10 cellular contexts compared by ENCODE assay signal in the genomic region with DNA sequence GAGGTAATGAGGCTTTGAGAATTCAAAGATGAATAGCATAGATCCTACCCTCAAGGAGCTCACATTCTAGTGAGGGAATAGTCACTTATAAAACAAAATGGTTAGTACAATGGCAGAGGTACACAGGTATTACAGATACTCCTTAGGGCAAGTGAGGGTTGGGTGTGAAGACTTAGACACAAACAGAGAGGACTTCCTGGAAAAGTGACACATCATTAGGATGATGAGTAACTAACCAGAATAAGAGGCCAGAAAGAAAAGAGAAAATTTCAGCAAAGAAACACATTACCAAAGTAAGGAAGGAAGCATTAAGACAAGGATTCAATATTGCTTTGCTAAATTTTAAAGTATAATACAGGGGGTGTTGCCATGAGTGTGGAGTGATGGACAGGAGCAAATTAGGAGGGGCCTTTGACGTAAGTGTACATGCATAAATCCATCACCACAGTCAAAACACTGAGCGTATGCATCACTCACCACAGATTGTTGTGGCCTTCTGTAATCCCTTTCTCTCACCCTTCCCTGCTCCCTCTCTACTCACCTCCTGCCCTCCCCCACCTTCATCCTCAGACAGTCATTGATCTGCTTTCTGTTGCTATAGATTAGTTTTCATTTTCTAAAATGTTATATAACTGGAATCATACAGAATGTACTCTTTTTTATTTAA. TPM values are rescaled to one million over a fixed set of nuclear protein-coding genes. Genes with fewer than 3 reads are reported as not detected.
A peak's percentile ranks its signal among the peaks of the same experiment; 100 is the strongest.
DNase-seq lines count a peak whose midpoint lies in the region; ATAC-seq, FAIRE-seq and TF ChIP-seq lines count a peak whose summit lies in the region.
"Had no signal": no experiment of that assay in that cellular context is flagged by ENCODE, and none has a peak within 500 bp of the region (broad histone marks: within the 10 kb centered on the region; RNA-seq: fewer than 3 reads in every experiment).

No MANE protein-coding gene starts in this region.

- no peaks in the 10 kb centered on the region for H3K79me2 ChIP-seq in mammary epithelial cell (ENCODE audit: insufficient read depth, low read length)
- H3K79me2 ChIP-seq in SU-DHL-6 (ENCODE audit: insufficient read depth, low read length): peaks cover 100% of the 10 kb centered on the region

- TF ChIP-seq POLR2A in breast epithelium (IDR thresholded peaks at IDR 0.05) (no peak), right lobe of liver (IDR thresholded peaks at IDR 0.05) (no peak)

- dilution Hi-C loops in mammary epithelial cell (cut with HindIII; ENCODE audit: low sequenced_read_pairs): no loop called here

- H2AFZ ChIP-seq in mammary epithelial cell (ENCODE audit: low read depth, low read length) (no peak overlapping the region), SU-DHL-6 (ENCODE audit: low read depth, low read length, severe bottlenecking) (no peak overlapping the region)

- FAIRE-seq in bronchial epithelial cell (lab: Jason Lieb, UNC): no peak
- no peak for FAIRE-seq in urothelium cell line (lab: Jason Lieb, UNC)
- no peak for FAIRE-seq in small intestine (lab: Jason Lieb, UNC)

- TF ChIP-seq CTCF in mammary epithelial cell (conservative IDR thresholded peaks at IDR 0.05 in 1 of 2, IDR thresholded peaks at IDR 0.05 in 1 of 2; ENCODE audit: extremely low read depth in 1 of 2, insufficient read depth in 1 of 2, low read depth in 1 of 2, low read length in 2 of 2) (no peak), breast epithelium (IDR thresholded peaks at IDR 0.05) (no peak), SU-DHL-6 (IDR thresholded peaks at IDR 0.05; ENCODE audit: insufficient read depth, low read length, poor library complexity, severe bottlenecking) (no peak), bronchial epithelial cell (IDR thresholded peaks at IDR 0.05; ENCODE audit: insufficient read depth, low read length, severe bottlenecking) (no peak), right lobe of liver (IDR thresholded peaks at IDR 0.05) (no peak), psoas muscle (IDR thresholded peaks at IDR 0.05) (no peak)

- H3K9me2 ChIP-seq in SU-DHL-6 (replicated peaks; ENCODE audit: insufficient read depth, low read length): no peaks in the 10 kb centered on the region

- H3K36me3 ChIP-seq in mammary epithelial cell (ENCODE audit: insufficient read depth, low read length): no peaks in the 10 kb centered on the region
- no peaks in the 10 kb centered on the region for H3K36me3 ChIP-seq in breast epithelium
- H3K36me3 ChIP-seq in SU-DHL-6 (ENCODE audit: low read length): peaks cover 45% of the 10 kb centered on the region
- no peaks in the 10 kb centered on the region for H3K36me3 ChIP-seq in bronchial epithelial cell (ENCODE audit: control insufficient read depth, insufficient read depth, low read length)
- H3K36me3 ChIP-seq in small intestine (ENCODE audit: control insufficient read depth in 2 of 2, insufficient read depth in 2 of 2, low read length in 2 of 2): no peaks in the 10 kb centered on the region
- no peaks in the 10 kb centered on the region for H3K36me3 ChIP-seq in right lobe of liver
- H3K36me3 ChIP-seq in psoas muscle (ENCODE audit: insufficient read depth in 1 of 2, low read depth in 1 of 2): no peaks in the 10 kb centered on the region

- 64% methylated on average over 2 of the region's 2 CpGs for WGBS in mammary epithelial cell (ENCODE audit: low coverage, missing lambda C conversion rate)
- WGBS in small intestine, 3 donors: 36 to 61% (median 44%) methylated on average over 2 of the region's 2 CpGs
- WGBS in right lobe of liver (ENCODE audit: insufficient coverage, low coverage, low lambda C conversion rate, missing lambda C conversion rate): 50% methylated on average over 2 of the region's 2 CpGs
- WGBS in psoas muscle, 3 donors: 42 to 54% (median 52%) methylated on average over 2 of the region's 2 CpGs

- H3K4me3 ChIP-seq in mammary epithelial cell (replicated peaks in 1 of 3; ENCODE audit: insufficient read depth in 1 of 3, low read depth in 2 of 3, low read length in 3 of 3) (no peak overlapping the region), breast epithelium (no peak overlapping the region), SU-DHL-6 (ENCODE audit: insufficient read depth, low read length, poor library complexity, severe bottlenecking) (no peak overlapping the region), bronchial epithelial cell (ENCODE audit: low read depth, low read length) (no peak overlapping the region), small intestine (ENCODE audit: low read depth in 1 of 2, low read length in 2 of 2) (no peak overlapping the region), right lobe of liver (no peak overlapping the region), psoas muscle (no peak overlapping the region)

- peak; percentile 75 for DNase-seq in mammary epithelial cell
- DNase-seq in breast epithelium (ENCODE audit: low spot score in 2 of 2): no peak
- peak; percentile 60 for DNase-seq in bronchial epithelial cell (ENCODE audit: low read depth)
- peak; percentile 30 for DNase-seq in urothelium cell line (ENCODE audit: low spot score)
- DNase-seq in small intestine: no peak
- no peak for DNase-seq in right lobe of liver
- DNase-seq in psoas muscle: no peak
- DNase-seq: anterior cingulate cortex had no signal

- H3K27ac ChIP-seq in mammary epithelial cell (ENCODE audit: insufficient read depth, low read depth, low read length): peak overlapping the region; percentile 26
- H3K27ac ChIP-seq in breast epithelium: no peak overlapping the region
- peak overlapping the region; percentile 97 for H3K27ac ChIP-seq in SU-DHL-6 (ENCODE audit: low read depth, low read length)
- peak overlapping the region in 1 of 2 donors; percentile 79 for H3K27ac ChIP-seq in small intestine (ENCODE audit: low read depth in 1 of 2, low read length in 1 of 2)
- no peak overlapping the region for H3K27ac ChIP-seq in right lobe of liver
- H3K27ac ChIP-seq in psoas muscle: no peak overlapping the region

- peaks cover 55% of the 10 kb centered on the region for H3F3A ChIP-seq in SU-DHL-6 (ENCODE audit: insufficient read depth)

- H3K4me1 ChIP-seq in mammary epithelial cell (ENCODE audit: insufficient read depth, low read length): peaks cover 11% of the 10 kb centered on the region
- no peaks in the 10 kb centered on the region for H3K4me1 ChIP-seq in breast epithelium
- no peaks in the 10 kb centered on the region for H3K4me1 ChIP-seq in small intestine (ENCODE audit: control insufficient read depth in 2 of 2, insufficient read depth in 1 of 2, low read depth in 1 of 2, low read length in 1 of 2)
- H3K4me1 ChIP-seq in right lobe of liver: no peaks in the 10 kb centered on the region
- H3K4me1 ChIP-seq in psoas muscle: no peaks in the 10 kb centered on the region

- no peaks in the 10 kb centered on the region for H3K27me3 ChIP-seq in mammary epithelial cell (ENCODE audit: insufficient read depth, low read length)
- no peaks in the 10 kb centered on the region for H3K27me3 ChIP-seq in breast epithelium
- H3K27me3 ChIP-seq in SU-DHL-6 (ENCODE audit: low read length): no peaks in the 10 kb centered on the region
- H3K27me3 ChIP-seq in bronchial epithelial cell (ENCODE audit: control insufficient read depth, insufficient read depth, low read length): no peaks in the 10 kb centered on the region
- no peaks in the 10 kb centered on the region for H3K27me3 ChIP-seq in small intestine (ENCODE audit: control insufficient read depth in 2 of 2, insufficient read depth in 2 of 2, low read length in 2 of 2)
- H3K27me3 ChIP-seq in right lobe of liver: no peaks in the 10 kb centered on the region
- H3K27me3 ChIP-seq in psoas muscle (ENCODE audit: insufficient read depth in 3 of 3, low read length in 2 of 3): no peaks in the 10 kb centered on the region

- H3K4me2 ChIP-seq in mammary epithelial cell (ENCODE audit: insufficient read depth, low read depth, low read length) (no peak overlapping the region), SU-DHL-6 (ENCODE audit: low read depth, low read length, poor library complexity, severe bottlenecking) (peak overlapping the region; percentile 85)

- no peak overlapping the region for H3K9ac ChIP-seq in mammary epithelial cell (ENCODE audit: insufficient read depth, low read length)
- no peak overlapping the region for H3K9ac ChIP-seq in SU-DHL-6 (ENCODE audit: low read length)

- CTCF ChIA-PET in mammary epithelial cell (lab: Charles Lee; ENCODE audit: low non-redundant PET): interaction anchor here (0.6 kb wide), 1 partner anchor 150 kb away, joined by 5 read pairs; no protein-coding TSS in a partner anchor

- BruUV-seq in mammary epithelial cell (replicated peaks; lab: Mats Ljungman, UMichigan): no TSS peak

- intact Hi-C loops in mammary epithelial cell (cut with micrococcal nuclease) (no loop called here), breast epithelium (cut with DNase I; ENCODE audit: low total_unique reads) (no loop called here), right lobe of liver (cut with DNase I) (no loop called here), psoas muscle (cut with DNase I) (no loop called here)

- in situ Hi-C loops in mammary epithelial cell (cut with MboI; ENCODE audit: low sequenced_read_pairs in 2 of 2): no loop called here

- ATAC-seq in right lobe of liver (no peak), psoas muscle (no peak)

- no peaks in the 10 kb centered on the region for H4K20me1 ChIP-seq in mammary epithelial cell (ENCODE audit: insufficient read depth, low read length)
- H4K20me1 ChIP-seq in SU-DHL-6 (ENCODE audit: low read depth, low read length): peaks cover 76% of the 10 kb centered on the region

- H3K9me3 ChIP-seq in mammary epithelial cell (replicated peaks; ENCODE audit: insufficient read depth, low read length) (no peaks in the 10 kb centered on the region), breast epithelium (no peaks in the 10 kb centered on the region), SU-DHL-6 (ENCODE audit: insufficient read depth, low read length) (no peaks in the 10 kb centered on the region), small intestine (ENCODE audit: control insufficient read depth, low read depth) (no peaks in the 10 kb centered on the region), right lobe of liver (no peaks in the 10 kb centered on the region), psoas muscle (no peaks in the 10 kb centered on the region)

RNA-seq across cellular contexts. Expression of gene CD53, which starts 7.9 kb away (rescaled TPM):
- not detected for total RNA-seq in mammary epithelial cell
- polyA plus RNA-seq in mammary epithelial cell: 0.24 TPM
- not detected for polyA minus RNA-seq in mammary epithelial cell
- 10 to 100 TPM; 36.1 to 72.6 (median 50.2) TPM for total RNA-seq in breast epithelium
- not detected in 2 replicates for total RNA-seq in bronchial epithelial cell
- 10 to 100 TPM in 2 of 3 donors, 1 to 10 TPM in 1; 9.6 to 35.8 (median 18.9) TPM for polyA plus RNA-seq in small intestine
- total RNA-seq in right lobe of liver: 10 to 100 TPM in 4 of 6 experiments, 1 to 10 TPM in 2; 7.8 to 26.6 (median 11.9) TPM
- total RNA-seq in psoas muscle: 10 to 100 TPM in 1 of 4 donors, 1 to 10 TPM in 3; 4.4 to 10.2 (median 6.4) TPM
- 1 to 10 TPM; 1.5 to 6.5 (median 2.1) TPM for polyA plus RNA-seq in psoas muscle
- total RNA-seq: NCI-H460 had no signal

Comparison
In these comparisons a context has a peak if more than half of its experiments do, and no peak if none do; other contexts are left out.
1. DNase-seq: peak in mammary epithelial cell (single experiment), bronchial epithelial cell (single experiment) and urothelium cell line (single experiment); none in breast epithelium (0 of 2), small intestine (single experiment), right lobe of liver (0 of 3) and psoas muscle (0 of 2).
2. H3K27ac ChIP-seq: peak in mammary epithelial cell (single experiment) and SU-DHL-6 (single experiment); none in breast epithelium (0 of 2), right lobe of liver (0 of 3) and psoas muscle (single experiment).